Comparison of ENCODE assay signal across 12 cellular contexts in the genomic region with DNA sequence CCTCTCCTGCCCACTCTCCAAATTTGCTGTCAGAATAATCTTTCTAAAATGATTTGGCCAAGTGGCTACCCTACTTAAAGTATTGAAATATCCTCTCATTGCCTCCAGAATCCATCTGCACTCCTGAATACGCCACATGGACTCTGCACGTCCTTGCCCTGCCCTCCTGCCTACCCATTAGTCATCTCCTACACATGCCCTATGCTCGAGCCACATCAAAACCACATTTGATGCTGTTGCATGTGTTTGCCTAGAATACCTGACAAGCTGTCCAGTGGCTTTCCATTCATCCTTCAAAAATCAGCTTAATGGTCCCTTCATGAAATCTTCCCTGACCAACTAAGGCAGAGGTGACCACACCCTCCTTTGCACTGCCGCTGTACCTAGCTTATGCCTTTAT. TPM values are rescaled to one million over a fixed set of nuclear protein-coding genes. Genes with fewer than 3 reads are reported as not detected.
DNase-seq lines count a peak whose midpoint lies in the region; ATAC-seq lines count a peak whose summit lies in the region.
"Had no signal": no experiment of that assay in that cellular context is flagged by ENCODE, and none has a peak within 500 bp of the region (broad histone marks: within the 10 kb centered on the region; RNA-seq: fewer than 3 reads in every experiment).

No MANE protein-coding gene starts in this region.

- peak overlapping the region in 1 of 7 donors; percentile 37 for H3K4me3 Mint-ChIP-seq in CD8-positive, alpha-beta memory T cell
- H3K4me3 Mint-ChIP-seq in activated naive CD8-positive, alpha-beta T cell treated with anti-CD3 and anti-CD28 coated beads, Interleukin-2, amount 50 U/mL, for 24 hours: peak overlapping the region; percentile 58
- peak overlapping the region in 9 of 10 donors; percentile 17 to 79 (median 52) for H3K4me3 Mint-ChIP-seq in naive thymus-derived CD8-positive, alpha-beta T cell
- H3K4me3 Mint-ChIP-seq: activated CD4-positive, alpha-beta memory T cell treated with anti-CD3 and anti-CD28 coated beads, Interleukin-2, amount 10 ng/mL, durations not matched to agents 7 days and 5 days had no signal

- H3K4me1 ChIP-seq in CD8-positive, alpha-beta memory T cell (ENCODE audit: insufficient read depth, low read length): peaks cover 68% of the 10 kb centered on the region
- H3K4me1 ChIP-seq: gastrocnemius medialis had no signal

- no peaks in the 10 kb centered on the region for H3K9me3 ChIP-seq in CD8-positive, alpha-beta memory T cell (ENCODE audit: low read length)
- H3K9me3 ChIP-seq: gastrocnemius medialis had no signal

- H3K27ac Mint-ChIP-seq in CD8-positive, alpha-beta memory T cell: peak overlapping the region; percentile 3 to 94 (median 78)
- H3K27ac Mint-ChIP-seq in activated naive CD8-positive, alpha-beta T cell treated with anti-CD3 and anti-CD28 coated beads, Interleukin-2, amount 50 U/mL, for 24 hours: peak overlapping the region; percentile 88
- H3K27ac Mint-ChIP-seq in naive thymus-derived CD8-positive, alpha-beta T cell: peak overlapping the region; percentile 36 to 95 (median 82)
- H3K27ac Mint-ChIP-seq: activated CD4-positive, alpha-beta memory T cell treated with anti-CD3 and anti-CD28 coated beads, Interleukin-2, amount 10 ng/mL, durations not matched to agents 7 days and 5 days had no signal

- POLR2A ChIA-PET in CD8-positive, alpha-beta memory T cell (lab: Charles Lee): no interaction called here
- POLR2A ChIA-PET in naive thymus-derived CD8-positive, alpha-beta T cell (lab: Charles Lee): interaction anchor here (0.5 to 11.5 kb wide), 11 partner anchors 12 to 247 kb away, joined by 3 to 75 read pairs (median 3); a partner anchor contains a TSS

- H3K27me3 ChIP-seq in CD8-positive, alpha-beta memory T cell (ENCODE audit: insufficient read depth, low read length, poor library complexity, severe bottlenecking): no peaks in the 10 kb centered on the region
- H3K27me3 ChIP-seq: gastrocnemius medialis had no signal

- H3K27me3 Mint-ChIP-seq in CD8-positive, alpha-beta memory T cell: no peaks in the 10 kb centered on the region
- no peaks in the 10 kb centered on the region for H3K27me3 Mint-ChIP-seq in activated naive CD8-positive, alpha-beta T cell treated with anti-CD3 and anti-CD28 coated beads, Interleukin-2, amount 50 U/mL, for 24 hours
- H3K27me3 Mint-ChIP-seq in naive thymus-derived CD8-positive, alpha-beta T cell: no peaks in the 10 kb centered on the region

- DNase-seq in CD8-positive, alpha-beta memory T cell: no peak
- DNase-seq in HT1080 (ENCODE audit: low read depth) (peak; percentile 85), pons (ENCODE audit: low spot score) (no peak), D341Med (ENCODE audit: low spot score) (no peak), MV-4-11 (lab: John Stamatoyannopoulos, UW) (no peak)
- no peak for DNase-seq in activated naive CD8-positive, alpha-beta T cell treated with anti-CD3 and anti-CD28 coated beads, Interleukin-2, amount 50 U/mL, for 24 hours
- no peak for DNase-seq in naive thymus-derived CD8-positive, alpha-beta T cell
- DNase-seq: activated CD4-positive, alpha-beta memory T cell treated with anti-CD3 and anti-CD28 coated beads, Interleukin-2, amount 10 ng/mL, durations not matched to agents 7 days and 5 days; anterior cingulate cortex; gastrocnemius medialis; NCI-H2081 treated with DMSO at 0.1 percent for 48 hours; T-helper 2 cell had no signal

- H3K36me3 Mint-ChIP-seq in CD8-positive, alpha-beta memory T cell: peaks cover 0 to 7% (median 1%) of the 10 kb centered on the region in 3 donors
- H3K36me3 Mint-ChIP-seq in activated naive CD8-positive, alpha-beta T cell treated with anti-CD3 and anti-CD28 coated beads, Interleukin-2, amount 50 U/mL, for 24 hours (ENCODE audit: low read depth): peaks cover 17% of the 10 kb centered on the region
- H3K36me3 Mint-ChIP-seq in naive thymus-derived CD8-positive, alpha-beta T cell: peaks cover 0 to 2% (median 0%) of the 10 kb centered on the region in 3 donors

- H3K27ac ChIP-seq in CD8-positive, alpha-beta memory T cell (ENCODE audit: low read depth, low read length): no peak overlapping the region
- H3K27ac ChIP-seq: gastrocnemius medialis had no signal

- H3K4me3 ChIP-seq in CD8-positive, alpha-beta memory T cell (ENCODE audit: low read length): no peak overlapping the region
- H3K4me3 ChIP-seq: gastrocnemius medialis had no signal

- peaks cover 48 to 66% (median 66%) of the 10 kb centered on the region in 3 donors for H3K4me1 Mint-ChIP-seq in CD8-positive, alpha-beta memory T cell
- peaks cover 84% of the 10 kb centered on the region for H3K4me1 Mint-ChIP-seq in activated naive CD8-positive, alpha-beta T cell treated with anti-CD3 and anti-CD28 coated beads, Interleukin-2, amount 50 U/mL, for 24 hours
- peaks cover 35 to 82% (median 71%) of the 10 kb centered on the region in 4 donors for H3K4me1 Mint-ChIP-seq in naive thymus-derived CD8-positive, alpha-beta T cell

- no peaks in the 10 kb centered on the region for H3K36me3 ChIP-seq in CD8-positive, alpha-beta memory T cell (ENCODE audit: insufficient read depth, low read length)
- H3K36me3 ChIP-seq: gastrocnemius medialis had no signal

- CTCF ChIA-PET in CD8-positive, alpha-beta memory T cell (lab: Charles Lee): interaction anchor here (0.6 to 1.7 kb wide), 5 partner anchors 12 to 247 kb away, joined by 3 to 7 read pairs (median 4); no protein-coding TSS in a partner anchor

- no peaks in the 10 kb centered on the region for H3K9me3 Mint-ChIP-seq in CD8-positive, alpha-beta memory T cell
- peaks cover 4% of the 10 kb centered on the region for H3K9me3 Mint-ChIP-seq in activated naive CD8-positive, alpha-beta T cell treated with anti-CD3 and anti-CD28 coated beads, Interleukin-2, amount 50 U/mL, for 24 hours
- H3K9me3 Mint-ChIP-seq in naive thymus-derived CD8-positive, alpha-beta T cell: peaks cover 0 to 3% (median 0%) of the 10 kb centered on the region in 9 donors
- H3K9me3 Mint-ChIP-seq: activated CD4-positive, alpha-beta memory T cell treated with anti-CD3 and anti-CD28 coated beads, Interleukin-2, amount 10 ng/mL, durations not matched to agents 7 days and 5 days had no signal

- ATAC-seq in activated naive CD8-positive, alpha-beta T cell treated with anti-CD3 and anti-CD28 coated beads, Interleukin-2, amount 50 U/mL, for 24 hours: peak; percentile 86
- ATAC-seq in naive thymus-derived CD8-positive, alpha-beta T cell: peak in 1 of 2 donors; percentile 48
- ATAC-seq: gastrocnemius medialis had no signal

RNA-seq across cellular contexts. Expression of a gene that starts 17.0 kb away (rescaled TPM):
- 10 to 100 TPM; 16.5 to 19.9 TPM for total RNA-seq in CD8-positive, alpha-beta memory T cell
- polyA plus RNA-seq in CD8-positive, alpha-beta memory T cell: 11.7 TPM
- 3.6 and 4.2 TPM in 2 replicates for total RNA-seq in HT1080 (2014; rRNA removed; shearing (Covaris generic))
- polyA plus RNA-seq in HT1080 (2015; cell fraction: cytosol; rRNA removed): 6.6 TPM in 2 replicates
- polyA plus RNA-seq in HT1080 (2015; cell fraction: nucleus; rRNA removed): 14.8 and 17.6 TPM in 2 replicates
- total RNA-seq in naive thymus-derived CD8-positive, alpha-beta T cell: 10 to 100 TPM; 22.3 to 26.0 TPM
- polyA plus RNA-seq in naive thymus-derived CD8-positive, alpha-beta T cell: 10 to 100 TPM in 1 of 3 donors, 1 to 10 TPM in 2; 8.8 to 10.4 (median 9.5) TPM
